Comparison of ENCODE assay signal across 9 cellular contexts in genomic region chr9:3244963-3245653, GRCh38.
DNase-seq lines count a peak whose midpoint lies in the region; ATAC-seq and TF ChIP-seq lines count a peak whose summit lies in the region.
"Had no signal": no experiment of that assay in that cellular context is flagged by ENCODE, and none has a peak within 500 bp of the region (broad histone marks: within the 10 kb centered on the region; RNA-seq: fewer than 3 reads in every experiment).

No MANE protein-coding gene starts in this region.

- TF ChIP-seq CTCF in ovary (IDR thresholded peaks at IDR 0.05) (no peak), MCF 10A (IDR thresholded peaks at IDR 0.05; ENCODE audit: unreplicated experiment) (no peak)

- no peak overlapping the region for H3K27ac ChIP-seq in ovary

- WGBS in ovary, 3 donors = 95 to 97% (median 96%) methylated on average over 5 of the region's 5 CpGs

- no TSS peak for BruUV-seq in MCF 10A (replicated peaks; lab: Mats Ljungman, UMichigan)

- H3K9me3 Mint-ChIP-seq in MCF 10A (ENCODE audit: unreplicated experiment) = no peaks in the 10 kb centered on the region
- H3K9me3 Mint-ChIP-seq: activated naive CD4-positive, alpha-beta T cell treated with anti-CD3 and anti-CD28 coated beads, Interleukin-2, amount 10 ng/mL, durations not matched to agents 7 days and 5 days; effector memory CD8-positive, alpha-beta T cell had no signal

- intact Hi-C loops in posterior cingulate gyrus (cut with DNase I) (loop anchor here (5.0 to 10.0 kb wide), 2 partner anchors 197 to 280 kb away; partner anchors contain the start of gene RFX3), ovary (cut with DNase I) (no loop called here), MCF 10A (cut with micrococcal nuclease) (loop anchor here (5.0 to 10.0 kb wide), 2 partner anchors 282 to 1130 kb away; partner anchors contain the start of gene RFX3)

- no peak overlapping the region for H3K4me3 ChIP-seq in ovary

- TF ChIP-seq EP300 in ovary (IDR thresholded peaks at IDR 0.05) = no peak

- H3K4me1 Mint-ChIP-seq in MCF 10A (ENCODE audit: insufficient read depth, unreplicated experiment) = peaks cover 4% of the 10 kb centered on the region
- H3K4me1 Mint-ChIP-seq: activated naive CD4-positive, alpha-beta T cell treated with anti-CD3 and anti-CD28 coated beads, Interleukin-2, amount 10 ng/mL, durations not matched to agents 7 days and 5 days had no signal

- H3K27me3 ChIP-seq in ovary = no peaks in the 10 kb centered on the region

- no peak overlapping the region for H3K27ac Mint-ChIP-seq in MCF 10A (ENCODE audit: low read depth, unreplicated experiment)
- H3K27ac Mint-ChIP-seq: activated naive CD4-positive, alpha-beta T cell treated with anti-CD3 and anti-CD28 coated beads, Interleukin-2, amount 10 ng/mL, durations not matched to agents 7 days and 5 days had no signal

- CTCF ChIA-PET in MCF 10A (lab: Yijun Ruan, JAX) = interaction anchor here (1.3 to 2.5 kb wide), 2 partner anchors 196 to 222 kb away, joined by 7 to 27 read pairs; no protein-coding TSS in a partner anchor

- ATAC-seq in GM18867 (IDR thresholded peaks at IDR 0.05; ENCODE audit: unreplicated experiment) (peak; percentile 71), GM21717 (IDR thresholded peaks at IDR 0.05; ENCODE audit: unreplicated experiment) (peak; percentile 77), HG03565 (IDR thresholded peaks at IDR 0.05; ENCODE audit: unreplicated experiment) (peak; percentile 63)
- ATAC-seq: effector memory CD8-positive, alpha-beta T cell had no signal

- no peaks in the 10 kb centered on the region for H3K36me3 Mint-ChIP-seq in MCF 10A (ENCODE audit: insufficient read depth, unreplicated experiment)

- H3K36me3 ChIP-seq in ovary = no peaks in the 10 kb centered on the region

- no peaks in the 10 kb centered on the region for H3K9me3 ChIP-seq in ovary

- DNase-seq in glomerular visceral epithelial cell (ENCODE audit: extremely low spot score) (peak; percentile 2), posterior cingulate gyrus (no peak), ovary (no peak), MCF 10A (ENCODE audit: unreplicated experiment) (no peak)
- DNase-seq: activated naive CD4-positive, alpha-beta T cell treated with anti-CD3 and anti-CD28 coated beads, Interleukin-2, amount 10 ng/mL, durations not matched to agents 7 days and 5 days; effector memory CD8-positive, alpha-beta T cell had no signal

- H3K27me3 Mint-ChIP-seq in MCF 10A (ENCODE audit: insufficient read depth, unreplicated experiment) = no peaks in the 10 kb centered on the region
- H3K27me3 Mint-ChIP-seq: activated naive CD4-positive, alpha-beta T cell treated with anti-CD3 and anti-CD28 coated beads, Interleukin-2, amount 10 ng/mL, durations not matched to agents 7 days and 5 days; effector memory CD8-positive, alpha-beta T cell had no signal

- H3K4me3 Mint-ChIP-seq in MCF 10A (ENCODE audit: unreplicated experiment) = no peak overlapping the region
- H3K4me3 Mint-ChIP-seq: activated naive CD4-positive, alpha-beta T cell treated with anti-CD3 and anti-CD28 coated beads, Interleukin-2, amount 10 ng/mL, durations not matched to agents 7 days and 5 days; effector memory CD8-positive, alpha-beta T cell had no signal

- H3K4me1 ChIP-seq in ovary (ENCODE audit: insufficient read depth) = no peaks in the 10 kb centered on the region

- POLR2A ChIA-PET in MCF 10A (lab: Yijun Ruan, JAX) = interaction anchor here (1.3 kb wide), 1 partner anchor 196 kb away, joined by 4 read pairs; no protein-coding TSS in a partner anchor

- no peak for TF ChIP-seq POLR2A in ovary (IDR thresholded peaks at IDR 0.05)

Comparison
In these comparisons a context has a peak if more than half of its experiments do, and no peak if none do; other contexts are left out.
1. intact Hi-C loops: an anchor here in posterior cingulate gyrus (5.0 to 10.0 kb wide) and MCF 10A (5.0 to 10.0 kb wide); none called in ovary.